Comparison of ENCODE assay signal across 1 cellular context in the genomic region with DNA sequence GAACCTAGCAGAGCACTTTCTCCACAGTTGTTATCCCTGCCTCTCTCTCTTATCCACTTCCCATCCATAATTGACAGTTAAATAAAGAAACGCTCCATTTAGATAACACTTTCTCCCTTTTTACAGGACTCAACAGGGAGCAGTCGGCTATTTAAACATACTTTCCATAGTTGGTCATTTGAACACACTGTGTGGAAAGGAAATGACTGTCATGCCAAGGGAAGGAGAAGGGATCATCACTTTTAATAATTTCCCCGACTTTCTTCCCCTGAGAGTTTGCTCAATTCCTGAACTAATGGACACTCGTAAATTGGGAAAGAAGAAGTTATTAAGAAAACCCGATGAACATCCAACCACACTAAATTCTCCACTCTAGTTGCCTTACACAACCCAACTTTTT.
TF ChIP-seq lines count a peak whose summit lies in the region.

No MANE protein-coding gene starts in this region.

TF ChIP-seq in GM23338, 12 proteins besides CTCF, POLR2A, EP300 and RAD21 (continued from another document):
- TF ChIP-seq, protein P1, sequence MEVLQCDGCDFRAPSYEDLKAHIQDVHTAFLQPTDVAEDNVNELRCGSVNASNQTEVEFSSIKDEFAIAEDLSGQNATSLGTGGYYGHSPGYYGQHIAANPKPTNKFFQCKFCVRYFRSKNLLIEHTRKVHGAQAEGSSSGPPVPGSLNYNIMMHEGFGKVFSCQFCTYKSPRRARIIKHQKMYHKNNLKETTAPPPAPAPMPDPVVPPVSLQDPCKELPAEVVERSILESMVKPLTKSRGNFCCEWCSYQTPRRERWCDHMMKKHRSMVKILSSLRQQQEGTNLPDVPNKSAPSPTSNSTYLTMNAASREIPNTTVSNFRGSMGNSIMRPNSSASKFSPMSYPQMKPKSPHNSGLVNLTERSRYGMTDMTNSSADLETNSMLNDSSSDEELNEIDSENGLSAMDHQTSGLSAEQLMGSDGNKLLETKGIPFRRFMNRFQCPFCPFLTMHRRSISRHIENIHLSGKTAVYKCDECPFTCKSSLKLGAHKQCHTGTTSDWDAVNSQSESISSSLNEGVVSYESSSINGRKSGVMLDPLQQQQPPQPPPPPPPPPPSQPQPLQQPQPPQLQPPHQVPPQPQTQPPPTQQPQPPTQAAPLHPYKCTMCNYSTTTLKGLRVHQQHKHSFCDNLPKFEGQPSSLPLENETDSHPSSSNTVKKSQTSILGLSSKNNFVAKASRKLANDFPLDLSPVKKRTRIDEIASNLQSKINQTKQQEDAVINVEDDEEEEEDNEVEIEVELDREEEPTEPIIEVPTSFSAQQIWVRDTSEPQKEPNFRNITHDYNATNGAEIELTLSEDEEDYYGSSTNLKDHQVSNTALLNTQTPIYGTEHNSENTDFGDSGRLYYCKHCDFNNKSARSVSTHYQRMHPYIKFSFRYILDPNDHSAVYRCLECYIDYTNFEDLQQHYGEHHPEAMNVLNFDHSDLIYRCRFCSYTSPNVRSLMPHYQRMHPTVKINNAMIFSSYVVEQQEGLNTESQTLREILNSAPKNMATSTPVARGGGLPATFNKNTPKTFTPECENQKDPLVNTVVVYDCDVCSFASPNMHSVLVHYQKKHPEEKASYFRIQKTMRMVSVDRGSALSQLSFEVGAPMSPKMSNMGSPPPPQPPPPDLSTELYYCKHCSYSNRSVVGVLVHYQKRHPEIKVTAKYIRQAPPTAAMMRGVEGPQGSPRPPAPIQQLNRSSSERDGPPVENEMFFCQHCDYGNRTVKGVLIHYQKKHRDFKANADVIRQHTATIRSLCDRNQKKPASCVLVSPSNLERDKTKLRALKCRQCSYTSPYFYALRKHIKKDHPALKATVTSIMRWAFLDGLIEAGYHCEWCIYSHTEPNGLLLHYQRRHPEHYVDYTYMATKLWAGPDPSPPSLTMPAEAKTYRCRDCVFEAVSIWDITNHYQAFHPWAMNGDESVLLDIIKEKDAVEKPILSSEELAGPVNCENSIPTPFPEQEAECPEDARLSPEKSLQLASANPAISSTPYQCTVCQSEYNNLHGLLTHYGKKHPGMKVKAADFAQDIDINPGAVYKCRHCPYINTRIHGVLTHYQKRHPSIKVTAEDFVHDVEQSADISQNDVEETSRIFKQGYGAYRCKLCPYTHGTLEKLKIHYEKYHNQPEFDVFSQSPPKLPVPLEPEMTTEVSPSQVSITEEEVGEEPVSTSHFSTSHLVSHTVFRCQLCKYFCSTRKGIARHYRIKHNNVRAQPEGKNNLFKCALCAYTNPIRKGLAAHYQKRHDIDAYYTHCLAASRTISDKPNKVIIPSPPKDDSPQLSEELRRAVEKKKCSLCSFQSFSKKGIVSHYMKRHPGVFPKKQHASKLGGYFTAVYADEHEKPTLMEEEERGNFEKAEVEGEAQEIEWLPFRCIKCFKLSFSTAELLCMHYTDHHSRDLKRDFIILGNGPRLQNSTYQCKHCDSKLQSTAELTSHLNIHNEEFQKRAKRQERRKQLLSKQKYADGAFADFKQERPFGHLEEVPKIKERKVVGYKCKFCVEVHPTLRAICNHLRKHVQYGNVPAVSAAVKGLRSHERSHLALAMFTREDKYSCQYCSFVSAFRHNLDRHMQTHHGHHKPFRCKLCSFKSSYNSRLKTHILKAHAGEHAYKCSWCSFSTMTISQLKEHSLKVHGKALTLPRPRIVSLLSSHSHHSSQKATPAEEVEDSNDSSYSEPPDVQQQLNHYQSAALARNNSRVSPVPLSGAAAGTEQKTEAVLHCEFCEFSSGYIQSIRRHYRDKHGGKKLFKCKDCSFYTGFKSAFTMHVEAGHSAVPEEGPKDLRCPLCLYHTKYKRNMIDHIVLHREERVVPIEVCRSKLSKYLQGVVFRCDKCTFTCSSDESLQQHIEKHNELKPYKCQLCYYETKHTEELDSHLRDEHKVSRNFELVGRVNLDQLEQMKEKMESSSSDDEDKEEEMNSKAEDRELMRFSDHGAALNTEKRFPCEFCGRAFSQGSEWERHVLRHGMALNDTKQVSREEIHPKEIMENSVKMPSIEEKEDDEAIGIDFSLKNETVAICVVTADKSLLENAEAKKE (CRISPR knock-in tag; IDR thresholded peaks at IDR 0.05) = no peak
- TF ChIP-seq CREB1 (CRISPR knock-in tag; IDR thresholded peaks at IDR 0.05; ENCODE audit: low read depth) (no peak), ZNF331 (CRISPR knock-in tag; IDR thresholded peaks at IDR 0.05; ENCODE audit: low read depth) (no peak), ZNF114 (CRISPR knock-in tag; IDR thresholded peaks at IDR 0.05) (no peak)
TF ChIP-seq in GM23338: peak in this region for 0.
